In genomic region chr4:166662266-166662843, GRCh38 we compare ENCODE assay signal across 14 cellular contexts.
DNase-seq lines count a peak whose midpoint lies in the region; ATAC-seq, FAIRE-seq and TF ChIP-seq lines count a peak whose summit lies in the region.
"Had no signal": no experiment of that assay in that cellular context is flagged by ENCODE, and none has a peak within 500 bp of the region (broad histone marks: within the 10 kb centered on the region; RNA-seq: fewer than 3 reads in every experiment).

No MANE protein-coding gene starts in this region.

- H3K27me3 Mint-ChIP-seq in glutamatergic neuron (ENCODE audit: unreplicated experiment) = no peaks in the 10 kb centered on the region
- H3K27me3 Mint-ChIP-seq: activated naive CD8-positive, alpha-beta T cell treated with anti-CD3 and anti-CD28 coated beads, Interleukin-2, amount 10 ng/mL, durations not matched to agents 7 days and 5 days had no signal

- no peak for FAIRE-seq in HTR-8/SVneo (lab: Jason Lieb, UNC)
- FAIRE-seq: A549 had no signal

- CTCF ChIA-PET in GM10248 (lab: Yijun Ruan, JAX) = interaction anchor here (0.9 to 1.3 kb wide), 2 partner anchors 11 to 12 kb away, joined by 3 to 4 read pairs; no protein-coding TSS in a partner anchor

- POLR2A ChIA-PET in GM10248 (lab: Yijun Ruan, JAX) = no interaction called here

- no peak overlapping the region for H3K4me3 Mint-ChIP-seq in glutamatergic neuron (ENCODE audit: unreplicated experiment)
- H3K4me3 Mint-ChIP-seq: activated naive CD8-positive, alpha-beta T cell treated with anti-CD3 and anti-CD28 coated beads, Interleukin-2, amount 10 ng/mL, durations not matched to agents 7 days and 5 days had no signal

- H3K27ac Mint-ChIP-seq in glutamatergic neuron (ENCODE audit: unreplicated experiment) = no peak overlapping the region
- H3K27ac Mint-ChIP-seq: activated naive CD8-positive, alpha-beta T cell treated with anti-CD3 and anti-CD28 coated beads, Interleukin-2, amount 10 ng/mL, durations not matched to agents 7 days and 5 days had no signal

- TF ChIP-seq CTCF in GM10248 (IDR thresholded peaks at IDR 0.05; ENCODE audit: control extremely low read depth, extremely low read depth, low read depth, missing control alignments) (no peak), dorsolateral prefrontal cortex (IDR thresholded peaks at IDR 0.05 in 54 of 56, conservative IDR thresholded peaks at IDR 0.05 in 2 of 56; ENCODE audit: low read depth in 1 of 56, partially characterized antibody in 56 of 56) (no peak), glutamatergic neuron (IDR thresholded peaks at IDR 0.05; ENCODE audit: partially characterized antibody, unreplicated experiment) (no peak), coronary artery (IDR thresholded peaks at IDR 0.05) (no peak)

- H3K4me1 Mint-ChIP-seq in glutamatergic neuron (ENCODE audit: low read depth, unreplicated experiment) = no peaks in the 10 kb centered on the region
- H3K4me1 Mint-ChIP-seq: activated naive CD8-positive, alpha-beta T cell treated with anti-CD3 and anti-CD28 coated beads, Interleukin-2, amount 10 ng/mL, durations not matched to agents 7 days and 5 days had no signal

- ATAC-seq in GM19372 (IDR thresholded peaks at IDR 0.05; ENCODE audit: low read depth, unreplicated experiment) (peak; percentile 89), HG02763 (IDR thresholded peaks at IDR 0.05; ENCODE audit: unreplicated experiment) (peak; percentile 96), HG03469 (IDR thresholded peaks at IDR 0.05; ENCODE audit: unreplicated experiment) (peak; percentile 86)
- ATAC-seq: A549 had no signal

- intact Hi-C loops in dorsolateral prefrontal cortex (cut with DNase I) = no loop called here

- peak; percentile 21 for DNase-seq in GM10248 (ENCODE audit: extremely low spot score)
- no peak for DNase-seq in dorsolateral prefrontal cortex
- no peak for DNase-seq in glutamatergic neuron
- DNase-seq in coronary artery (ENCODE audit: low spot score) = no peak
- no peak for DNase-seq in HTR-8/SVneo (ENCODE audit: insufficient read length, low spot score)
- DNase-seq: activated naive CD8-positive, alpha-beta T cell treated with anti-CD3 and anti-CD28 coated beads, Interleukin-2, amount 10 ng/mL, durations not matched to agents 7 days and 5 days; EL; NCI-H1694; SHP77 treated with DMSO at 0.1 percent for 48 hours had no signal

- H3K36me3 Mint-ChIP-seq in glutamatergic neuron (ENCODE audit: unreplicated experiment) = no peaks in the 10 kb centered on the region
- H3K36me3 Mint-ChIP-seq: activated naive CD8-positive, alpha-beta T cell treated with anti-CD3 and anti-CD28 coated beads, Interleukin-2, amount 10 ng/mL, durations not matched to agents 7 days and 5 days had no signal

- H3K4me3 ChIP-seq in dorsolateral prefrontal cortex = no peak overlapping the region
- H3K4me3 ChIP-seq in coronary artery = no peak overlapping the region
- H3K4me3 ChIP-seq: A549, skin epidermis had no signal

- H3K27ac ChIP-seq in dorsolateral prefrontal cortex (no peak overlapping the region), coronary artery (no peak overlapping the region)
- H3K27ac ChIP-seq: A549, skin epidermis had no signal

- H3K27me3 ChIP-seq in dorsolateral prefrontal cortex = no peaks in the 10 kb centered on the region

- no peaks in the 10 kb centered on the region for H3K9me3 Mint-ChIP-seq in glutamatergic neuron (ENCODE audit: unreplicated experiment)
- H3K9me3 Mint-ChIP-seq: activated naive CD8-positive, alpha-beta T cell treated with anti-CD3 and anti-CD28 coated beads, Interleukin-2, amount 10 ng/mL, durations not matched to agents 7 days and 5 days had no signal
